Comparison of ENCODE assay signal across 13 cellular contexts in the genomic region with DNA sequence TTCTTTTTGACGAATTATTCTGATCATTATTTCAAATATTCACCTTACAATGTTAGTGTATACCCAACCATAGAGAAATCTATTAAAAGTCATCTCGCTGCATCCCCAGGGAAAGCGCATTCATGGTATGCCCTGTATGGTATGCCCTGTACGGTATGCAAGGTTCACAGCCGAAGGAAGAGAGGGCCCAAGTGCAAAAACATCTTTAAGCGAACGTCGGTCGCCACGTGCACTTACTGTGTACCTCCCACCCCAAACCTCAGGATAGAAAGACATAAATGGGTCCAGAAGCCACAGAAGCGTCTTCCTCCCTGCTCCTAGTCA. TPM values are rescaled to one million over a fixed set of nuclear protein-coding genes. Genes with fewer than 3 reads are reported as not detected.
DNase-seq lines count a peak whose midpoint lies in the region; ATAC-seq, FAIRE-seq and TF ChIP-seq lines count a peak whose summit lies in the region.
"Had no signal": no experiment of that assay in that cellular context is flagged by ENCODE, and none has a peak within 500 bp of the region (broad histone marks: within the 10 kb centered on the region; RNA-seq: fewer than 3 reads in every experiment).

No MANE protein-coding gene starts in this region.

- in situ Hi-C loops in GM13977 (cut with MboI; ENCODE audit: low pct_unique_long_range_greater_than_20kb, low sequenced_read_pairs, unreplicated experiment): no loop called here

- H3K36me3 ChIP-seq in astrocyte (ENCODE audit: insufficient read depth, low read length) (no peaks in the 10 kb centered on the region), iPS-20b (ENCODE audit: insufficient read depth, low read depth, low read length) (no peaks in the 10 kb centered on the region)

- H3K4me1 Mint-ChIP-seq in astrocyte (ENCODE audit: low read depth, unreplicated experiment): peaks cover 2% of the 10 kb centered on the region
- H3K4me1 Mint-ChIP-seq: neural crest cell had no signal

- H3K4me2 ChIP-seq in astrocyte (ENCODE audit: low read length): peak overlapping the region; percentile 86

- FAIRE-seq in astrocyte (lab: Jason Lieb, UNC): no peak
- FAIRE-seq: HTR-8/SVneo had no signal

- H3K27ac Mint-ChIP-seq in astrocyte (ENCODE audit: unreplicated experiment): peak overlapping the region; percentile 34

- H3K9me3 ChIP-seq in astrocyte (ENCODE audit: insufficient read depth, low read depth, low read length) (peaks cover 17% of the 10 kb centered on the region), iPS-20b (ENCODE audit: insufficient read depth, low read depth, low read length) (peaks cover 6% of the 10 kb centered on the region; the same call in 1 of the 2 replicates)

- H3K36me3 Mint-ChIP-seq in astrocyte (ENCODE audit: low read depth, unreplicated experiment): peaks cover 4% of the 10 kb centered on the region

- H3K27me3 ChIP-seq in astrocyte (ENCODE audit: insufficient read depth, low read length): peaks cover 79% of the 10 kb centered on the region
- H3K27me3 ChIP-seq in iPS-20b (ENCODE audit: insufficient read depth, low read length): peaks cover 88% of the 10 kb centered on the region

- peak overlapping the region; percentile 45 for H3K4me3 Mint-ChIP-seq in astrocyte (ENCODE audit: unreplicated experiment)
- H3K4me3 Mint-ChIP-seq: neural crest cell had no signal

- TF ChIP-seq CTCF in GM13977 (IDR thresholded peaks at IDR 0.05; ENCODE audit: extremely low read depth, insufficient read depth, missing control alignments) (no peak), astrocyte (IDR thresholded peaks at IDR 0.05; ENCODE audit: insufficient read depth, low read depth, low read length) (no peak), retinal pigment epithelial cell (conservative IDR thresholded peaks at IDR 0.05; ENCODE audit: low read depth, low read length) (no peak)

- H3K27ac ChIP-seq in astrocyte (ENCODE audit: low read depth, low read length) (no peak overlapping the region), iPS-20b (ENCODE audit: low read length) (no peak overlapping the region)

- H2AFZ ChIP-seq in astrocyte (ENCODE audit: low read depth, low read length): peak overlapping the region; percentile 62

- peaks cover 51% of the 10 kb centered on the region for H3K9me3 Mint-ChIP-seq in astrocyte (ENCODE audit: unreplicated experiment)

- no peaks in the 10 kb centered on the region for H3K79me2 ChIP-seq in astrocyte (ENCODE audit: insufficient read depth, low read length)

- H3K4me3 ChIP-seq in astrocyte (ENCODE audit: insufficient read depth, low read depth, low read length): peak overlapping the region; percentile 49
- H3K4me3 ChIP-seq in iPS-20b (ENCODE audit: low read length): peak overlapping the region; percentile 45; the same call in 1 of the 2 replicates
- H3K4me3 ChIP-seq in retinal pigment epithelial cell (ENCODE audit: low read length): peak overlapping the region; percentile 23

- ATAC-seq in HG02885 (IDR thresholded peaks at IDR 0.05; ENCODE audit: poor library complexity, unreplicated experiment): no peak
- ATAC-seq in GM19455 (IDR thresholded peaks at IDR 0.05; ENCODE audit: unreplicated experiment): no peak

- H4K20me1 ChIP-seq in astrocyte (ENCODE audit: insufficient read depth, low read length): no peaks in the 10 kb centered on the region

- H3K9ac ChIP-seq in astrocyte (ENCODE audit: low read length) (no peak overlapping the region), iPS-20b (ENCODE audit: low read depth, low read length) (no peak overlapping the region)

- DNase-seq in GM13977 (ENCODE audit: low spot score) (peak; percentile 19), astrocyte (ENCODE audit: low read depth) (no peak), retinal pigment epithelial cell (ENCODE audit: low read depth) (no peak), C1 segment of cervical spinal cord (lab: John Stamatoyannopoulos, UW) (no peak)
- no peak for DNase-seq in activated naive CD4-positive, alpha-beta T cell treated with Interleukin-2 at 50 U/mL for 16 hours
- DNase-seq: activated CD8-positive, alpha-beta memory T cell treated with anti-CD3 and anti-CD28 coated beads, Interleukin-2, amount 50 U/mL, for 48 hours; central memory CD4-positive, alpha-beta T cell; NCI-H2107 had no signal

- H3K27me3 Mint-ChIP-seq in astrocyte (ENCODE audit: low read depth, unreplicated experiment): peaks cover 96% of the 10 kb centered on the region

- H3K4me1 ChIP-seq in astrocyte (ENCODE audit: insufficient read depth, low read length): peaks cover 11% of the 10 kb centered on the region
- H3K4me1 ChIP-seq in iPS-20b (ENCODE audit: insufficient read depth, low read length): peaks cover under 1% of the 10 kb centered on the region; the same call in 1 of the 2 replicates

RNA-seq across cellular contexts. Expression of gene HLX, which starts 14.4 kb away (rescaled TPM):
- 1.4 and 2.1 TPM in 2 replicates for total RNA-seq in astrocyte
